ENCODE assay signal across 21 cellular contexts in genomic region chr1:82269466-82269865, GRCh38.
DNase-seq lines count a peak whose midpoint lies in the region; ATAC-seq and TF ChIP-seq lines count a peak whose summit lies in the region.
"Had no signal": no experiment of that assay in that cellular context is flagged by ENCODE, and none has a peak within 500 bp of the region (broad histone marks: within the 10 kb centered on the region; RNA-seq: fewer than 3 reads in every experiment).

No MANE protein-coding gene starts in this region.

- no peak overlapping the region for H3K27ac ChIP-seq in RWPE1
- H3K27ac ChIP-seq: cardiac muscle cell, heart right ventricle, testis had no signal

- H3K9me3 Mint-ChIP-seq in activated naive CD8-positive, alpha-beta T cell treated with anti-CD3 and anti-CD28 coated beads for 36 hours: no peaks in the 10 kb centered on the region
- H3K9me3 Mint-ChIP-seq: T-helper 1 cell treated with Interleukin-12 subunit alpha and Interleukin-12 subunit beta and Interleukin-4 antibody, amounts not matched to agents 30 μg/mL and 1 μg/mL, for 36 hours had no signal

- H3K36me3 Mint-ChIP-seq in activated naive CD8-positive, alpha-beta T cell treated with anti-CD3 and anti-CD28 coated beads for 36 hours: no peaks in the 10 kb centered on the region

- no peaks in the 10 kb centered on the region for H3K27me3 Mint-ChIP-seq in activated naive CD8-positive, alpha-beta T cell treated with anti-CD3 and anti-CD28 coated beads for 36 hours
- H3K27me3 Mint-ChIP-seq: natural killer cell treated with Interleukin-12 subunit alpha and Interleukin-12 subunit beta and Interleukin-15 and Interleukin-18, amount 100 ng/mL, for 72 hours had no signal

- POLR2A ChIA-PET in RWPE1 (lab: Yijun Ruan, JAX; ENCODE audit: low non-redundant PET): no interaction called here

- H3K4me1 Mint-ChIP-seq in activated naive CD8-positive, alpha-beta T cell treated with anti-CD3 and anti-CD28 coated beads for 36 hours: no peaks in the 10 kb centered on the region

- DNase-seq in AG20443 (ENCODE audit: low spot score) (peak; percentile 46), RWPE1 (ENCODE audit: low spot score) (peak; percentile 74), kidney tubule cell (ENCODE audit: low spot score) (peak; percentile 42), COR-L47 (lab: John Stamatoyannopoulos, UW) (no peak), HUDEP-2 (lab: John Stamatoyannopoulos, UW; ENCODE audit: unreplicated experiment in 76 of 76) (no peak)
- DNase-seq in activated CD4-positive, alpha-beta T cell treated with anti-CD3 and anti-CD28 coated beads for 4 hours: no peak
- DNase-seq in activated naive CD8-positive, alpha-beta T cell treated with anti-CD3 and anti-CD28 coated beads for 36 hours: no peak
- DNase-seq: activated CD4-positive, CD25-positive, alpha-beta regulatory T cell treated with anti-CD3 and anti-CD28 coated beads, Interleukin-2, amount 50 U/mL, for 72 hours; activated CD8-positive, alpha-beta memory T cell treated with anti-CD3 and anti-CD28 coated beads, Interleukin-2, amount 50 U/mL, for 4 hours; activated naive CD4-positive, alpha-beta T cell treated with Interleukin-2 at 50 U/mL for 16 hours; Calu3; heart right ventricle; left ventricle myocardium superior; NCI-H774; RPMI8226; stimulated activated CD4-positive, alpha-beta T cell treated with anti-CD3 and anti-CD28 coated beads, Interleukin-1b, Interleukin-23, amount 100 ng/mL, for 48 hours; testis had no signal

- CTCF ChIA-PET in RWPE1 (lab: Yijun Ruan, JAX): no interaction called here

- H3K4me3 Mint-ChIP-seq in activated naive CD8-positive, alpha-beta T cell treated with anti-CD3 and anti-CD28 coated beads for 36 hours: no peak overlapping the region
- H3K4me3 Mint-ChIP-seq: natural killer cell treated with Interleukin-12 subunit alpha and Interleukin-12 subunit beta and Interleukin-15 and Interleukin-18, amount 100 ng/mL, for 72 hours; T-helper 1 cell treated with Interleukin-12 subunit alpha and Interleukin-12 subunit beta and Interleukin-4 antibody, amounts not matched to agents 30 μg/mL and 1 μg/mL, for 36 hours had no signal

- TF ChIP-seq CTCF in RWPE1 (conservative IDR thresholded peaks at IDR 0.05; ENCODE audit: low read depth): no peak

- H3K27ac Mint-ChIP-seq in activated naive CD8-positive, alpha-beta T cell treated with anti-CD3 and anti-CD28 coated beads for 36 hours: no peak overlapping the region
- H3K27ac Mint-ChIP-seq: natural killer cell treated with Interleukin-12 subunit alpha and Interleukin-12 subunit beta and Interleukin-15 and Interleukin-18, amount 100 ng/mL, for 72 hours; T-helper 1 cell treated with Interleukin-12 subunit alpha and Interleukin-12 subunit beta and Interleukin-4 antibody, amounts not matched to agents 30 μg/mL and 1 μg/mL, for 36 hours had no signal

- ATAC-seq in esophagus mucosa: peak; percentile 15
- ATAC-seq: heart right ventricle; left ventricle myocardium superior; natural killer cell treated with Interleukin-12 subunit alpha and Interleukin-12 subunit beta and Interleukin-15 and Interleukin-18, amount 100 ng/mL, for 72 hours had no signal

Comparison
In these comparisons a context has a peak if more than half of its experiments do, and no peak if none do; other contexts are left out.
1. DNase-seq: peak in AG20443 (single experiment), RWPE1 (single experiment) and kidney tubule cell (single experiment); none in COR-L47 (single experiment), HUDEP-2 (0 of 76), activated CD4-positive, alpha-beta T cell treated with anti-CD3 and anti-CD28 coated beads for 4 hours (0 of 2) and activated naive CD8-positive, alpha-beta T cell treated with anti-CD3 and anti-CD28 coated beads for 36 hours (single experiment).